29 cellular contexts compared by ENCODE assay signal in the genomic region with DNA sequence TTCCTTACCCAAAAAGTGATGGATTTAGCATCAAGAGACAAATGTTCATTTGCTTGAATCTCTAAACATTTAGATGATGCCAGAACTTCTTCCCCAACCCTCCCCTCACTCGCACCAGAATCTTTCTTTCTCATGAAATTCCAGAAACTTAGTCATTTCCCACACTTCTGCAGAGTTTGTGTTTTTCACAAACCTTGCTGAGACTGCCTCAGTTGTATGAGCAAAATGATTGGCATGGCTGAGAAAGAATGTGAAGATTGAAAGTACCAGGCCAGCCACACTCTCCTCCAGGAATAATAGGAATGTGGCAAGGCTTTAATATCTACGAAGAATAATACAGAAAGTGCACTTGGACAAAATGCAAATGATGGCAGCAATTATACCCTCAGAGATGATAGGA.
A peak's percentile ranks its signal among the peaks of the same experiment; 100 is the strongest.
DNase-seq lines count a peak whose midpoint lies in the region; ATAC-seq, FAIRE-seq and TF ChIP-seq lines count a peak whose summit lies in the region.
"Had no signal": no experiment of that assay in that cellular context is flagged by ENCODE, and none has a peak within 500 bp of the region (broad histone marks: within the 10 kb centered on the region; RNA-seq: fewer than 3 reads in every experiment).

No MANE protein-coding gene starts in this region.

- H3K36me3 ChIP-seq in kidney epithelial cell (ENCODE audit: control insufficient read depth, insufficient read depth, low read length) (no peaks in the 10 kb centered on the region), right lobe of liver (no peaks in the 10 kb centered on the region)
- H3K36me3 ChIP-seq: adrenal gland; BLaER1 treated with 17β-estradiol and CSF1 and Interleukin-3, amounts not matched to agents 10 nM and 100 nM; tibial artery had no signal

- no peak overlapping the region for H3K27ac Mint-ChIP-seq in activated CD4-positive, alpha-beta T cell treated with anti-CD3 and anti-CD28 coated beads, Interleukin-2, amount 10 ng/mL, durations not matched to agents 7 days and 5 days
- H3K27ac Mint-ChIP-seq: mesothelial cell of epicardium; natural killer cell treated with Interleukin-12 subunit alpha and Interleukin-12 subunit beta and Interleukin-15 and Interleukin-18, amount 100 ng/mL, for 72 hours had no signal

- no peak overlapping the region for H3K4me3 Mint-ChIP-seq in activated CD4-positive, alpha-beta T cell treated with anti-CD3 and anti-CD28 coated beads, Interleukin-2, amount 10 ng/mL, durations not matched to agents 7 days and 5 days
- H3K4me3 Mint-ChIP-seq: central memory CD8-positive, alpha-beta T cell; mesothelial cell of epicardium; natural killer cell treated with Interleukin-12 subunit alpha and Interleukin-12 subunit beta and Interleukin-15 and Interleukin-18, amount 100 ng/mL, for 72 hours had no signal

- TF ChIP-seq CTCF in astrocyte of the cerebellum (IDR thresholded peaks at IDR 0.05; ENCODE audit: low read depth, low read length, missing control alignments) (no peak), kidney epithelial cell (IDR thresholded peaks at IDR 0.05; ENCODE audit: insufficient read depth, low read length, poor library complexity, severe bottlenecking) (no peak), right lobe of liver (IDR thresholded peaks at IDR 0.05) (no peak)

- no peak overlapping the region for H3K27ac ChIP-seq in right lobe of liver
- H3K27ac ChIP-seq: adrenal gland; BLaER1 treated with 17β-estradiol and CSF1 and Interleukin-3, amounts not matched to agents 10 nM and 100 nM; SK-N-MC; skin epidermis; tibial artery; VCaP had no signal

- CTCF ChIA-PET in activated CD4-positive, alpha-beta T cell treated with anti-CD3 and anti-CD28 coated beads, Interleukin-2, amount 10 ng/mL, durations not matched to agents 7 days and 5 days (lab: Charles Lee): no interaction called here

- no peaks in the 10 kb centered on the region for H3K36me3 Mint-ChIP-seq in activated CD4-positive, alpha-beta T cell treated with anti-CD3 and anti-CD28 coated beads, Interleukin-2, amount 10 ng/mL, durations not matched to agents 7 days and 5 days (ENCODE audit: low read depth)
- H3K36me3 Mint-ChIP-seq: mesothelial cell of epicardium; natural killer cell treated with Interleukin-12 subunit alpha and Interleukin-12 subunit beta and Interleukin-15 and Interleukin-18, amount 100 ng/mL, for 72 hours had no signal

- ATAC-seq in right lobe of liver: no peak
- ATAC-seq: left colon; natural killer cell treated with Interleukin-12 subunit alpha and Interleukin-12 subunit beta and Interleukin-15 and Interleukin-18, amount 100 ng/mL, for 72 hours; stimulated activated naive CD8-positive, alpha-beta T cell treated with anti-CD3 and anti-CD28 coated beads, Interleukin-15, Interleukin-2, amounts not matched to agents 100 U/mL and 50 U/mL, for 24 hours had no signal

- in situ Hi-C loops in astrocyte of the cerebellum (cut with HindIII; ENCODE audit: low sequenced_read_pairs): no loop called here

- no peaks in the 10 kb centered on the region for H3K27me3 ChIP-seq in kidney epithelial cell (ENCODE audit: control insufficient read depth, insufficient read depth, low read length)
- peaks cover 0 to 3% of the 10 kb centered on the region in 2 donors for H3K27me3 ChIP-seq in right lobe of liver
- H3K27me3 ChIP-seq: adrenal gland; BLaER1 treated with 17β-estradiol and CSF1 and Interleukin-3, amounts not matched to agents 10 nM and 100 nM; tibial artery had no signal

- no peak for FAIRE-seq in urothelium cell line (lab: Jason Lieb, UNC)

- DNase-seq in HS-5 (ENCODE audit: low read depth): peak; percentile 34
- DNase-seq in astrocyte of the cerebellum (ENCODE audit: low read depth): peak; percentile 29
- DNase-seq in kidney epithelial cell (ENCODE audit: low read depth): peak; percentile 66
- DNase-seq in activated gamma-delta T cell (lab: John Stamatoyannopoulos, UW): no peak
- no peak for DNase-seq in right lobe of liver
- no peak for DNase-seq in urothelium cell line (ENCODE audit: low spot score)
- no peak for DNase-seq in activated CD4-positive, alpha-beta T cell treated with anti-CD3 and anti-CD28 coated beads, Interleukin-2, amount 10 ng/mL, durations not matched to agents 7 days and 5 days
- DNase-seq: activated CD4-positive, alpha-beta T cell treated with anti-CD3 and anti-CD28 coated beads, Interleukin-2, amount 50 U/mL, for 4 hours; activated effector memory CD4-positive, alpha-beta T cell treated with anti-CD3 and anti-CD28 coated beads, Interleukin-2, amount 50 U/mL, for 16 hours; adrenal gland; effector CD4-positive, alpha-beta T cell; EL; Karpas-422; left colon; NCI-H1092; NCI-H2029 treated with DMSO at 0.1 percent for 48 hours; NCI-H446 treated with DMSO at 0.1 percent for 48 hours; RPMI8226; stimulated activated CD4-positive, alpha-beta T cell treated with anti-CD3 and anti-CD28 coated beads, Interleukin-2, amount 100 ng/mL, for 48 hours; stimulated activated naive CD8-positive, alpha-beta T cell treated with anti-CD3 and anti-CD28 coated beads, Interleukin-15, Interleukin-2, amounts not matched to agents 100 U/mL and 50 U/mL, for 24 hours; T-helper 2 cell; tibial artery had no signal

- WGBS in right lobe of liver (ENCODE audit: insufficient coverage, low coverage, low lambda C conversion rate, missing lambda C conversion rate): 36% methylated on average over 2 of the region's 2 CpGs

- H3K9me3 Mint-ChIP-seq in activated CD4-positive, alpha-beta T cell treated with anti-CD3 and anti-CD28 coated beads, Interleukin-2, amount 10 ng/mL, durations not matched to agents 7 days and 5 days: no peaks in the 10 kb centered on the region
- H3K9me3 Mint-ChIP-seq: mesothelial cell of epicardium had no signal

- H3K4me1 Mint-ChIP-seq in activated CD4-positive, alpha-beta T cell treated with anti-CD3 and anti-CD28 coated beads, Interleukin-2, amount 10 ng/mL, durations not matched to agents 7 days and 5 days: no peaks in the 10 kb centered on the region
- H3K4me1 Mint-ChIP-seq: central memory CD8-positive, alpha-beta T cell; mesothelial cell of epicardium had no signal

- H3K27me3 Mint-ChIP-seq in activated CD4-positive, alpha-beta T cell treated with anti-CD3 and anti-CD28 coated beads, Interleukin-2, amount 10 ng/mL, durations not matched to agents 7 days and 5 days: no peaks in the 10 kb centered on the region
- H3K27me3 Mint-ChIP-seq: central memory CD8-positive, alpha-beta T cell; natural killer cell treated with Interleukin-12 subunit alpha and Interleukin-12 subunit beta and Interleukin-15 and Interleukin-18, amount 100 ng/mL, for 72 hours had no signal

- H3K4me1 ChIP-seq in right lobe of liver: no peaks in the 10 kb centered on the region
- H3K4me1 ChIP-seq: adrenal gland; BLaER1 treated with 17β-estradiol and CSF1 and Interleukin-3, amounts not matched to agents 10 nM and 100 nM had no signal

- no peaks in the 10 kb centered on the region for H3K9me3 ChIP-seq in right lobe of liver
- H3K9me3 ChIP-seq: adrenal gland; BLaER1 treated with 17β-estradiol and CSF1 and Interleukin-3, amounts not matched to agents 10 nM and 100 nM; tibial artery had no signal

- no peak overlapping the region for H3K4me3 ChIP-seq in astrocyte of the cerebellum (ENCODE audit: low read depth, low read length)
- H3K4me3 ChIP-seq in kidney epithelial cell (ENCODE audit: low read depth, low read length): no peak overlapping the region
- H3K4me3 ChIP-seq in right lobe of liver: no peak overlapping the region
- H3K4me3 ChIP-seq: adrenal gland; BLaER1 treated with 17β-estradiol and CSF1 and Interleukin-3, amounts not matched to agents 10 nM and 100 nM; SK-N-MC; skin epidermis; tibial artery had no signal

- no peak for TF ChIP-seq POLR2A in right lobe of liver (IDR thresholded peaks at IDR 0.05)

- intact Hi-C loops in right lobe of liver (cut with DNase I): no loop called here

- POLR2A ChIA-PET in activated CD4-positive, alpha-beta T cell treated with anti-CD3 and anti-CD28 coated beads, Interleukin-2, amount 10 ng/mL, durations not matched to agents 7 days and 5 days (lab: Charles Lee): no interaction called here

Comparison
In these comparisons a context has a peak if more than half of its experiments do, and no peak if none do; other contexts are left out.
1. DNase-seq: peak in HS-5 (single experiment), astrocyte of the cerebellum (single experiment) and kidney epithelial cell (single experiment); none in activated gamma-delta T cell (single experiment), right lobe of liver (0 of 3), urothelium cell line (single experiment) and activated CD4-positive, alpha-beta T cell treated with anti-CD3 and anti-CD28 coated beads, Interleukin-2, amount 10 ng/mL, durations not matched to agents 7 days and 5 days (single experiment).